In the genomic region with DNA sequence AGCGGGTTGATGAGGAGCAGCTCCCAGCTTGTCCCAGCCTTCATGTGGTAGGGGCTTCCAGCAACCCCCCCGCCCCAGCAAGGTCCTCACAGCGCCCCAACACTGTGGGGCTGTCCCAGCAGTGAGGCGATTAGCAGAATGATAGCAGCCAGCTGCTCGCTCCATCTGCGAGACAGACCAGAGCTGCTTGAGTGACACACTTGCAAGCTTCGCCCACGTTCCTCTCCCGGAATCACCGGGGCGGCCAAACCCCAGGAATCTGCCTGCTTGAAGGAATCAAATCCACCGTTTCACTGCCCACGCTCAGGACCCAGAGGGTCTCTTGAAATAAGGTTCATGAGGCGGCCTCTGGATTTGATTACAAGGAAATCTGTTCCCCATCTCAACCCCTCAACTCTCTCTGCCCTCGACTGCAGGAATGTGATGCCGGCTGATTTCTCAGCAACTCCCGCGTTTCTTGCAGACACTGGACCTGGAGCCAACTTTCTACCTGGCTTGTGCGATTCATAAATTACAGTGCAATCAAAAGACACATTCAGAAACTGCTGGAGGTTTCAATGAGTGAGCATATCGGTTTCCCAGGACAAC, we compare ENCODE assay signal across 1 cellular context.
TF ChIP-seq lines count a peak whose summit lies in the region.

No MANE protein-coding gene starts in this region.

TF ChIP-seq in IMR-90, 13 proteins besides CTCF, POLR2A, EP300 and RAD21:
- TF ChIP-seq SMC3 (IDR thresholded peaks at IDR 0.05; ENCODE audit: low read depth, low read length) (no peak), RFX5 (IDR thresholded peaks at IDR 0.05; ENCODE audit: low read depth, low read length) (no peak), CEBPB (IDR thresholded peaks at IDR 0.05; ENCODE audit: low read depth, low read length) (no peak), NFE2L2 (IDR thresholded peaks at IDR 0.05; ENCODE audit: low read depth, low read length) (no peak), MXI1 (IDR thresholded peaks at IDR 0.05; ENCODE audit: borderline replicate concordance, low read depth, low read length) (no peak), MAFK (IDR thresholded peaks at IDR 0.05; ENCODE audit: low read depth, low read length) (no peak), FOS (IDR thresholded peaks at IDR 0.05; ENCODE audit: low read depth, low read length) (no peak), MAZ (IDR thresholded peaks at IDR 0.05; ENCODE audit: borderline replicate concordance, low read depth, low read length) (no peak), CHD1 (IDR thresholded peaks at IDR 0.05; ENCODE audit: low read depth, low read length) (no peak)
- TF ChIP-seq, protein P1, sequence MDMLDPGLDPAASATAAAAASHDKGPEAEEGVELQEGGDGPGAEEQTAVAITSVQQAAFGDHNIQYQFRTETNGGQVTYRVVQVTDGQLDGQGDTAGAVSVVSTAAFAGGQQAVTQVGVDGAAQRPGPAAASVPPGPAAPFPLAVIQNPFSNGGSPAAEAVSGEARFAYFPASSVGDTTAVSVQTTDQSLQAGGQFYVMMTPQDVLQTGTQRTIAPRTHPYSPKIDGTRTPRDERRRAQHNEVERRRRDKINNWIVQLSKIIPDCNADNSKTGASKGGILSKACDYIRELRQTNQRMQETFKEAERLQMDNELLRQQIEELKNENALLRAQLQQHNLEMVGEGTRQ (IDR thresholded peaks at IDR 0.05; ENCODE audit: low read depth, low read length) = no peak
